8 cellular contexts compared by ENCODE assay signal in the genomic region with DNA sequence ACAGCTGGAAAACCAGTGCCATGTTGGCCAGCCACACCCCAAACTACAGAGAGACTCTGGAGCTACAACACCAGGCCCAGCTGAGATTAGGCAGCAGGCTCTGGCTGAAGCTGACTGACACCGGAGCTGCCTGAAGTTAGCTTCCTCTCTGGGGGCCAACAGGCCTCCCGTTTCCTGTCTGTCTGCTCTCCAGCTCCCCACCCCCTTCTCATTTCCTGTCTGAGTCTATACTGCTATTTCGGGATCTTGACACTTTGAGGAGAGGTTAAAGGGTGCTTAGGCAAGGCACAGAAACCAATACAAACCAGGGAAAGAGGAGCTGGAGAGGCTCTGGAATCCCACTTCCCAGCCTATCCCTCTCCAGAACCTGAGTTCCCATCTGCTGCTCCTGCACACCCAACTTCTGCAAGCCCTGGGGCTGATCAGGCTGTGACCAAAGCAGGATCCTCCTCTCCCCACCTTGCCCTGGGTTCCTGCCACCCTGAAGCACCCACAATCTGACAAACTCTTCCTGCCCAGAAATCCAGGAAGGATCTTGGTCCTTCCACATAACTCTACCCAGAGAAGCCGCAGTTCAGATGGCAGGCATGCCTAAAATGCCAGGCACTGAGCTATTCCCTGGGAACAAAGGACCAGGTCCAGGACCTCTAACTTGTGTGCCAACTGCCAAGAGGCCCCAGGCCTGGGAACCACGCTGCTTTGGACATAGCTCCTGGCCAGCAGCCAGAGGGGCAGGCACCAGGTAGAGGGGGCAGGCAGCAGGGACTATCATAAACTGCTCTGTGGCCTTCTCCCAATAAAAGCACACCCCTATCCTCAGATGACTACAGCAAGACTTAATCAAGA. TPM values are rescaled to one million over a fixed set of nuclear protein-coding genes. Genes with fewer than 3 reads are reported as not detected.
A peak's percentile ranks its signal among the peaks of the same experiment; 100 is the strongest.
DNase-seq lines count a peak whose midpoint lies in the region; ATAC-seq and TF ChIP-seq lines count a peak whose summit lies in the region.

No MANE protein-coding gene starts in this region.

- H3K4me2 ChIP-seq in neural progenitor cell: no peak overlapping the region

- intact Hi-C loops in esophagus muscularis mucosa (cut with DNase I): no loop called here

- H3F3A ChIP-seq in neural progenitor cell (ENCODE audit: low read depth): no peaks in the 10 kb centered on the region

- peak; percentile 60 for ATAC-seq in HG02588 (IDR thresholded peaks at IDR 0.05; ENCODE audit: unreplicated experiment)
- ATAC-seq in activated CD8-positive, alpha-beta memory T cell treated with anti-CD3 and anti-CD28 coated beads, Interleukin-2, amount 10 ng/mL, durations not matched to agents 7 days and 5 days: peak; percentile 98

- H3K4me1 Mint-ChIP-seq in activated CD8-positive, alpha-beta memory T cell treated with anti-CD3 and anti-CD28 coated beads, Interleukin-2, amount 10 ng/mL, durations not matched to agents 7 days and 5 days: peaks cover 62% of the 10 kb centered on the region
- H3K4me1 Mint-ChIP-seq in neural progenitor cell: peaks cover 8% of the 10 kb centered on the region

- H3K4me3 ChIP-seq in GM12864 (ENCODE audit: low read depth, low read length): peak overlapping the region; percentile 26
- no peak overlapping the region for H3K4me3 ChIP-seq in esophagus muscularis mucosa
- H3K4me3 ChIP-seq in neural progenitor cell: no peak overlapping the region
- H3K4me3 ChIP-seq in subcutaneous abdominal adipose tissue (ENCODE audit: low read depth in 1 of 5, low read length in 5 of 5): peak overlapping the region in 2 of 5 donors; percentile 1 to 13

- H3K9me3 ChIP-seq in esophagus muscularis mucosa: no peaks in the 10 kb centered on the region
- H3K9me3 ChIP-seq in neural progenitor cell (ENCODE audit: low read depth): no peaks in the 10 kb centered on the region
- H3K9me3 ChIP-seq in subcutaneous abdominal adipose tissue (ENCODE audit: control insufficient read depth in 5 of 5, low read length in 5 of 5): no peaks in the 10 kb centered on the region

- H3K9ac ChIP-seq in neural progenitor cell: no peak overlapping the region
- H3K9ac ChIP-seq in subcutaneous abdominal adipose tissue (ENCODE audit: low read length in 5 of 5): peak overlapping the region in 3 of 5 donors; percentile 14 to 30 (median 16)

- TF ChIP-seq EP300 in esophagus muscularis mucosa (IDR thresholded peaks at IDR 0.05): no peak

- no peaks in the 10 kb centered on the region for H4K20me1 ChIP-seq in neural progenitor cell (ENCODE audit: low read depth)

- TF ChIP-seq CTCF in GM12864 (IDR thresholded peaks at IDR 0.05; ENCODE audit: low read depth, low read length, missing control alignments) (no peak), esophagus muscularis mucosa (IDR thresholded peaks at IDR 0.05) (no peak), neural progenitor cell (IDR thresholded peaks at IDR 0.05) (no peak)

- H3K27me3 ChIP-seq in esophagus muscularis mucosa (no peaks in the 10 kb centered on the region), neural progenitor cell (no peaks in the 10 kb centered on the region), subcutaneous abdominal adipose tissue (ENCODE audit: control insufficient read depth in 5 of 5, insufficient read depth in 4 of 5, low read length in 5 of 5) (no peaks in the 10 kb centered on the region)

- peak overlapping the region; percentile 48 for H3K4me3 Mint-ChIP-seq in activated CD8-positive, alpha-beta memory T cell treated with anti-CD3 and anti-CD28 coated beads, Interleukin-2, amount 10 ng/mL, durations not matched to agents 7 days and 5 days
- peak overlapping the region; percentile 70 for H3K4me3 Mint-ChIP-seq in neural progenitor cell

- H3K79me2 ChIP-seq in neural progenitor cell (ENCODE audit: low read depth): no peaks in the 10 kb centered on the region

- H3K4me1 ChIP-seq in esophagus muscularis mucosa: peaks cover 38 to 74% (median 51%) of the 10 kb centered on the region in 4 donors
- no peaks in the 10 kb centered on the region for H3K4me1 ChIP-seq in neural progenitor cell
- H3K4me1 ChIP-seq in subcutaneous abdominal adipose tissue (ENCODE audit: control insufficient read depth in 5 of 5, insufficient read depth in 5 of 5, low read length in 5 of 5): peaks cover 30 to 86% (median 58%) of the 10 kb centered on the region in 5 donors

- 32% methylated on average over 4 of the region's 5 CpGs for WGBS in esophagus muscularis mucosa

- DNase-seq in GM12864 (ENCODE audit: low read depth): peak; percentile 79
- peak; percentile 82 for DNase-seq in NCI-H69 (lab: John Stamatoyannopoulos, UW)
- DNase-seq in activated CD8-positive, alpha-beta memory T cell treated with anti-CD3 and anti-CD28 coated beads, Interleukin-2, amount 10 ng/mL, durations not matched to agents 7 days and 5 days: peak; percentile 90
- no peak for DNase-seq in esophagus muscularis mucosa (ENCODE audit: extremely low spot score)
- no peak for DNase-seq in neural progenitor cell (ENCODE audit: low spot score)
- no peak for DNase-seq in COR-L47 (lab: John Stamatoyannopoulos, UW)

- CTCF ChIA-PET in activated CD8-positive, alpha-beta memory T cell treated with anti-CD3 and anti-CD28 coated beads, Interleukin-2, amount 10 ng/mL, durations not matched to agents 7 days and 5 days (lab: Charles Lee): interaction anchor here (0.9 to 7.3 kb wide), 14 partner anchors 8 to 321 kb away, joined by 3 to 53 read pairs (median 5); a partner anchor contains a TSS

- H3K27ac ChIP-seq in esophagus muscularis mucosa (replicated peaks in 1 of 4) (peak overlapping the region; percentile 56 to 73 (median 61)), neural progenitor cell (no peak overlapping the region), subcutaneous abdominal adipose tissue (ENCODE audit: low read depth, low read length) (peak overlapping the region; percentile 79)

- no peak overlapping the region for H2AFZ ChIP-seq in neural progenitor cell (replicated peaks)

- TF ChIP-seq POLR2A in esophagus muscularis mucosa (IDR thresholded peaks at IDR 0.05; ENCODE audit: low read depth): no peak

- no peaks in the 10 kb centered on the region for H3K27me3 Mint-ChIP-seq in activated CD8-positive, alpha-beta memory T cell treated with anti-CD3 and anti-CD28 coated beads, Interleukin-2, amount 10 ng/mL, durations not matched to agents 7 days and 5 days
- H3K27me3 Mint-ChIP-seq in neural progenitor cell (ENCODE audit: insufficient read depth, low read depth): no peaks in the 10 kb centered on the region

- H3K36me3 Mint-ChIP-seq in activated CD8-positive, alpha-beta memory T cell treated with anti-CD3 and anti-CD28 coated beads, Interleukin-2, amount 10 ng/mL, durations not matched to agents 7 days and 5 days: peaks cover 23% of the 10 kb centered on the region
- peaks cover 6% of the 10 kb centered on the region for H3K36me3 Mint-ChIP-seq in neural progenitor cell

- H3K9me3 Mint-ChIP-seq in activated CD8-positive, alpha-beta memory T cell treated with anti-CD3 and anti-CD28 coated beads, Interleukin-2, amount 10 ng/mL, durations not matched to agents 7 days and 5 days (ENCODE audit: low read depth): no peaks in the 10 kb centered on the region
- H3K9me3 Mint-ChIP-seq in neural progenitor cell: no peaks in the 10 kb centered on the region

- H3K36me3 ChIP-seq in esophagus muscularis mucosa (peaks cover 0 to 27% (median 15%) of the 10 kb centered on the region in 4 donors), neural progenitor cell (no peaks in the 10 kb centered on the region), subcutaneous abdominal adipose tissue (ENCODE audit: control insufficient read depth in 5 of 5, insufficient read depth in 5 of 5, low read length in 5 of 5) (peaks cover 0 to 18% (median 7%) of the 10 kb centered on the region in 5 donors)

- peak overlapping the region; percentile 94 for H3K27ac Mint-ChIP-seq in activated CD8-positive, alpha-beta memory T cell treated with anti-CD3 and anti-CD28 coated beads, Interleukin-2, amount 10 ng/mL, durations not matched to agents 7 days and 5 days
- H3K27ac Mint-ChIP-seq in neural progenitor cell: peak overlapping the region; percentile 60

RNA-seq across cellular contexts. Expression of a gene that starts 39.9 kb away (rescaled TPM):
- total RNA-seq in activated CD8-positive, alpha-beta memory T cell treated with anti-CD3 and anti-CD28 coated beads, Interleukin-2, amount 10 ng/mL, durations not matched to agents 7 days and 5 days: 10 to 100 TPM in 1 of 2 experiments, 1 to 10 TPM in 1; 7.8 to 15.2 TPM
- 10 to 100 TPM in 3 of 4 donors, 1 to 10 TPM in 1; 9.6 to 19.0 (median 13.9) TPM for total RNA-seq in esophagus muscularis mucosa
- total RNA-seq in neural progenitor cell (ENCODE audit: low replicate concordance): 18.1 and 30.5 TPM in 2 replicates

RNA-seq across cellular contexts. Expression of a gene that starts 44.0 kb away (rescaled TPM):
- 10 to 100 TPM; 44.2 to 50.5 TPM for total RNA-seq in activated CD8-positive, alpha-beta memory T cell treated with anti-CD3 and anti-CD28 coated beads, Interleukin-2, amount 10 ng/mL, durations not matched to agents 7 days and 5 days
- 10 to 100 TPM in 3 of 4 donors, 1 to 10 TPM in 1; 9.6 to 14.6 (median 12.8) TPM for total RNA-seq in esophagus muscularis mucosa
- 17.3 and 24.0 TPM in 2 replicates for total RNA-seq in neural progenitor cell (ENCODE audit: low replicate concordance)

RNA-seq across cellular contexts. Expression of a gene that starts 57.8 kb away (rescaled TPM):
- total RNA-seq in activated CD8-positive, alpha-beta memory T cell treated with anti-CD3 and anti-CD28 coated beads, Interleukin-2, amount 10 ng/mL, durations not matched to agents 7 days and 5 days: not detected
- total RNA-seq in esophagus muscularis mucosa: under 1 TPM; under 0.01 to 0.46 (median 0.21) TPM
- total RNA-seq in neural progenitor cell (ENCODE audit: low replicate concordance): 0.25 TPM in 1 of 2 replicates, not detected in the other

Comparison
In these comparisons a context has a peak if more than half of its experiments do, and no peak if none do; other contexts are left out.
1. DNase-seq: peak in GM12864 (single experiment), NCI-H69 (single experiment) and activated CD8-positive, alpha-beta memory T cell treated with anti-CD3 and anti-CD28 coated beads, Interleukin-2, amount 10 ng/mL, durations not matched to agents 7 days and 5 days (single experiment); none in esophagus muscularis mucosa (single experiment), neural progenitor cell (single experiment) and COR-L47 (single experiment).